ENCODE assay signal across 1 cellular context in the genomic region with DNA sequence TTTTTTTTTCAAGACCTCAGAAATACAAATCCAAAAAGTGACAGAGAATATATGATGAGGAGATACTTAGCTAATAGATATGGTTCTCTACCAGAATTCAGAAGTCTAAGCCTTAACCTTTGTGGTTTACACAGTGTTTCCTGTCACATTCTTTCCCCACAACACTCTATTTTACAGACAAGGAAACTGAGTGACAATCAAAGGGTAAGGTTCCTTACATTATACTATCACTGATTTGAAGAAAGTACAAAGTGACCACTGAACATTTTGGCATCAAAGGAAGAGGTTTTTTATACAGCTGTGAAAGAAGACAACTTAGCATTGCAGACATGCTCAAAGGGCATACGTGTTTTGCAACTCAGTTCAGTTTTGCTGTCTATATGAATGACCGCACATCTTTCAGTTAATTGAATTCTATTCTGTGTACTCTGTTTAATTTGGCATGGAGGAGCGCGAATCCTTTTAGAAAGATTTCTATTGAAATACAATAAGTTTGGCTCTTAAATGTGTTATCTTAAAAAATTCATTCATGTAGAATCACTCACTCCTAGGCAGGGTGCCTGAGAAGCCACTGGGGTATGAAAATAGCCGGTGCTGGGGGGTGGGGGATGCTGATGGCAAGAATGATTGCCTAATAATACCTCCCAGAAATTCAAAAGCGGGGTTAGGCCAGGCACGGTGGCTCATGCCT.
TF ChIP-seq lines count a peak whose summit lies in the region.

No MANE protein-coding gene starts in this region.

TF ChIP-seq in SK-N-SH treated with all-trans-retinoic acid at 6 μM for 48 hours, 23 proteins besides CTCF, POLR2A, EP300 and RAD21 (continued from another document):
- TF ChIP-seq CSRNP3 (CRISPR knock-in tag; IDR thresholded peaks at IDR 0.05), result no peak
- TF ChIP-seq ZFP3 (CRISPR knock-in tag; IDR thresholded peaks at IDR 0.05), result no peak
- TF ChIP-seq ZFP30 (CRISPR knock-in tag; IDR thresholded peaks at IDR 0.05), result no peak
- TF ChIP-seq TOX (CRISPR knock-in tag; IDR thresholded peaks at IDR 0.05; ENCODE audit: borderline replicate concordance), result no peak
- no peak for TF ChIP-seq CSDC2 (CRISPR knock-in tag; IDR thresholded peaks at IDR 0.05)
- TF ChIP-seq BACH2 (CRISPR knock-in tag; IDR thresholded peaks at IDR 0.05; ENCODE audit: borderline replicate concordance), result no peak
- TF ChIP-seq OSR1 (CRISPR knock-in tag; IDR thresholded peaks at IDR 0.05), result no peak
- TF ChIP-seq, protein P1, sequence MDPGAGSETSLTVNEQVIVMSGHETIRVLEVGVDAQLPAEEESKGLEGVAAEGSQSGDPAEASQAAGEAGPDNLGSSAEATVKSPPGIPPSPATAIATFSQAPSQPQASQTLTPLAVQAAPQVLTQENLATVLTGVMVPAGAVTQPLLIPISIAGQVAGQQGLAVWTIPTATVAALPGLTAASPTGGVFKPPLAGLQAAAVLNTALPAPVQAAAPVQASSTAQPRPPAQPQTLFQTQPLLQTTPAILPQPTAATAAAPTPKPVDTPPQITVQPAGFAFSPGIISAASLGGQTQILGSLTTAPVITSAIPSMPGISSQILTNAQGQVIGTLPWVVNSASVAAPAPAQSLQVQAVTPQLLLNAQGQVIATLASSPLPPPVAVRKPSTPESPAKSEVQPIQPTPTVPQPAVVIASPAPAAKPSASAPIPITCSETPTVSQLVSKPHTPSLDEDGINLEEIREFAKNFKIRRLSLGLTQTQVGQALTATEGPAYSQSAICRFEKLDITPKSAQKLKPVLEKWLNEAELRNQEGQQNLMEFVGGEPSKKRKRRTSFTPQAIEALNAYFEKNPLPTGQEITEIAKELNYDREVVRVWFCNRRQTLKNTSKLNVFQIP (CRISPR knock-in tag; IDR thresholded peaks at IDR 0.05; ENCODE audit: borderline replicate concordance, low read depth), result no peak
- no peak for TF ChIP-seq RARB (CRISPR knock-in tag; IDR thresholded peaks at IDR 0.05)
- no peak for TF ChIP-seq TCF4 (CRISPR knock-in tag; IDR thresholded peaks at IDR 0.05; ENCODE audit: borderline replicate concordance)
- no peak for TF ChIP-seq PPARA (CRISPR knock-in tag; IDR thresholded peaks at IDR 0.05; ENCODE audit: borderline replicate concordance)
- TF ChIP-seq, protein P2, sequence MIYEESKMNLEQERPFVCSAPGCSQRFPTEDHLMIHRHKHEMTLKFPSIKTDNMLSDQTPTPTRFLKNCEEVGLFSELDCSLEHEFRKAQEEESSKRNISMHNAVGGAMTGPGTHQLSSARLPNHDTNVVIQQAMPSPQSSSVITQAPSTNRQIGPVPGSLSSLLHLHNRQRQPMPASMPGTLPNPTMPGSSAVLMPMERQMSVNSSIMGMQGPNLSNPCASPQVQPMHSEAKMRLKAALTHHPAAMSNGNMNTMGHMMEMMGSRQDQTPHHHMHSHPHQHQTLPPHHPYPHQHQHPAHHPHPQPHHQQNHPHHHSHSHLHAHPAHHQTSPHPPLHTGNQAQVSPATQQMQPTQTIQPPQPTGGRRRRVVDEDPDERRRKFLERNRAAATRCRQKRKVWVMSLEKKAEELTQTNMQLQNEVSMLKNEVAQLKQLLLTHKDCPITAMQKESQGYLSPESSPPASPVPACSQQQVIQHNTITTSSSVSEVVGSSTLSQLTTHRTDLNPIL (CRISPR knock-in tag; IDR thresholded peaks at IDR 0.05; ENCODE audit: low read depth), result no peak
- TF ChIP-seq ZNF8 (CRISPR knock-in tag; IDR thresholded peaks at IDR 0.05), result no peak
- no peak for TF ChIP-seq ISL1 (CRISPR knock-in tag; IDR thresholded peaks at IDR 0.05)
